In genomic region chr6:16397623-16398022, GRCh38 we compare ENCODE assay signal across 18 cellular contexts.
"Had no signal": no experiment of that assay in that cellular context is flagged by ENCODE, and none has a peak within 500 bp of the region (broad histone marks: within the 10 kb centered on the region; RNA-seq: fewer than 3 reads in every experiment).

No MANE protein-coding gene starts in this region.

- H3K4me3 Mint-ChIP-seq: activated CD4-positive, alpha-beta T cell treated with anti-CD3 and anti-CD28 coated beads, Interleukin-2, amount 10 ng/mL, durations not matched to agents 7 days and 5 days; activated naive CD4-positive, alpha-beta T cell treated with anti-CD3 and anti-CD28 coated beads, Interleukin-2, amount 50 U/mL, for 24 hours; central memory CD8-positive, alpha-beta T cell; immature natural killer cell; neural crest cell; stimulated activated memory B cell treated with anti-CD40 and anti-IgM and Interleukin-4, amounts not matched to agents 10 μg/mL and 1 μg/mL and 100 μg/mL, for 72 hours had no signal

- H3K27ac Mint-ChIP-seq: activated CD4-positive, alpha-beta T cell treated with anti-CD3 and anti-CD28 coated beads, Interleukin-2, amount 10 ng/mL, durations not matched to agents 7 days and 5 days; activated naive CD4-positive, alpha-beta T cell treated with anti-CD3 and anti-CD28 coated beads, Interleukin-2, amount 50 U/mL, for 24 hours; stimulated activated memory B cell treated with anti-CD40 and anti-IgM and Interleukin-4, amounts not matched to agents 10 μg/mL and 1 μg/mL and 100 μg/mL, for 72 hours had no signal

- H3K27ac ChIP-seq: body of pancreas, heart left ventricle, lower lobe of right lung, parathyroid adenoma, thyroid gland had no signal

- H3K27me3 Mint-ChIP-seq: activated CD4-positive, alpha-beta T cell treated with anti-CD3 and anti-CD28 coated beads, Interleukin-2, amount 10 ng/mL, durations not matched to agents 7 days and 5 days; activated naive CD4-positive, alpha-beta T cell treated with anti-CD3 and anti-CD28 coated beads, Interleukin-2, amount 50 U/mL, for 24 hours; central memory CD8-positive, alpha-beta T cell; stimulated activated memory B cell treated with anti-CD40 and anti-IgM and Interleukin-4, amounts not matched to agents 10 μg/mL and 1 μg/mL and 100 μg/mL, for 72 hours had no signal

- H3K9me3 ChIP-seq: body of pancreas, heart left ventricle, lower lobe of right lung, thyroid gland, uterus had no signal

- H3K4me1 ChIP-seq: lower lobe of right lung, parathyroid adenoma had no signal

- DNase-seq: activated CD4-positive, alpha-beta T cell treated with anti-CD3 and anti-CD28 coated beads, Interleukin-2, amount 10 ng/mL, durations not matched to agents 7 days and 5 days; activated effector memory CD4-positive, alpha-beta T cell treated with Interleukin-2 at 50 U/mL for 16 hours; activated T-cell treated with anti-CD3 and anti-CD28 coated beads for 4 hours; amniotic stem cell; body of pancreas; effector CD8-positive, alpha-beta T cell; heart left ventricle; immature natural killer cell; lower lobe of right lung; SW 1271; thyroid gland; uterus had no signal

- H3K4me1 Mint-ChIP-seq: activated naive CD4-positive, alpha-beta T cell treated with anti-CD3 and anti-CD28 coated beads, Interleukin-2, amount 50 U/mL, for 24 hours; immature natural killer cell; stimulated activated memory B cell treated with anti-CD40 and anti-IgM and Interleukin-4, amounts not matched to agents 10 μg/mL and 1 μg/mL and 100 μg/mL, for 72 hours had no signal

- FAIRE-seq: frontal cortex had no signal

- H3K27me3 ChIP-seq: body of pancreas, heart left ventricle, thyroid gland, uterus had no signal

- H3K4me3 ChIP-seq: body of pancreas, heart left ventricle, lower lobe of right lung, thyroid gland, uterus had no signal

- H3K36me3 ChIP-seq: heart left ventricle, lower lobe of right lung, thyroid gland, uterus had no signal

- H3K9me3 Mint-ChIP-seq: activated CD4-positive, alpha-beta T cell treated with anti-CD3 and anti-CD28 coated beads, Interleukin-2, amount 10 ng/mL, durations not matched to agents 7 days and 5 days; activated naive CD4-positive, alpha-beta T cell treated with anti-CD3 and anti-CD28 coated beads, Interleukin-2, amount 50 U/mL, for 24 hours; central memory CD8-positive, alpha-beta T cell; immature natural killer cell had no signal
